19 cellular contexts compared by ENCODE assay signal in the genomic region with DNA sequence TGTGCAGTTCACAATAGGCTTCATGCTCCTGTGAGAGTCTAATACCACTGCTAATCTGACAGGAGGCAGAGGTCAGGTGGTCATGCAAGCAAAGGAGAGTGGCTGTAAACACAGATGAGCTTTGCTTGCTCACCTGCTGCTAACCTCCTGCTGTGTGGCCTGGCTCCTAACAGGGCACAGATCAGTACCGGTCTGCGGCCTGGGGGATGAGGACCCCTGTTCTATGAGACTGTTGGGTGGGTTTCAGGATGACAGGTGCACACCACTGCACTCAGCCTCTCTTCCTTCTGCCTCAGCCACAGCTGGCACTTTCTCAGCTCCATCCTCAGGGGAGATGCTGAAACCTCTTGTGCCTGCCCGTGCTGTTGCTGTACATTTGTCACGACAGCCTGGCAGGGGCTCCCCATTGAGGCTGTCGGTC. TPM values are rescaled to one million over a fixed set of nuclear protein-coding genes. Genes with fewer than 3 reads are reported as not detected.
DNase-seq lines count a peak whose midpoint lies in the region; ATAC-seq, FAIRE-seq and TF ChIP-seq lines count a peak whose summit lies in the region.
"Had no signal": no experiment of that assay in that cellular context is flagged by ENCODE, and none has a peak within 500 bp of the region (broad histone marks: within the 10 kb centered on the region; RNA-seq: fewer than 3 reads in every experiment).

No MANE protein-coding gene starts in this region.

- peaks cover 2% of the 10 kb centered on the region; the same call in 1 of the 3 replicates for H3K9me3 ChIP-seq in GM12878 (replicated peaks; ENCODE audit: control insufficient read depth, insufficient read depth, low read length)
- H3K9me3 ChIP-seq in Peyer's patch, result no peaks in the 10 kb centered on the region
- H3K9me3 ChIP-seq in PC-3 (ENCODE audit: low read length), result no peaks in the 10 kb centered on the region
- H3K9me3 ChIP-seq: MG63, mucosa of descending colon had no signal

- BruUV-seq in GM12878 (replicated peaks; lab: Mats Ljungman, UMichigan) (no TSS peak), PC-3 (replicated peaks; lab: Mats Ljungman, UMichigan) (no TSS peak)

- in situ Hi-C loops in G401 (cut with HindIII; ENCODE audit: low sequenced_read_pairs), result no loop called here
- in situ Hi-C loops in GM12878 (cut with MboI), result no loop called here

- DNase-seq in G401 (ENCODE audit: low spot score), result peak; percentile 78
- DNase-seq in NCI-H146 treated with DMSO at 0.1 percent for 48 hours (lab: John Stamatoyannopoulos, UW; ENCODE audit: unreplicated experiment), result peak; percentile 57
- DNase-seq in GM12878 (ENCODE audit: low read depth, low spot score), result peak; percentile 70
- DNase-seq in Peyer's patch, result no peak
- DNase-seq in NCI-H1048 (lab: John Stamatoyannopoulos, UW), result no peak
- no peak for DNase-seq in PC-3
- DNase-seq in midbrain (lab: John Stamatoyannopoulos, UW), result no peak
- DNase-seq: activated CD4-positive, CD25-positive, alpha-beta regulatory T cell treated with anti-CD3 and anti-CD28 coated beads, Interleukin-2, amount 50 U/mL, for 72 hours; activated CD8-positive, alpha-beta memory T cell treated with anti-CD3 and anti-CD28 coated beads, Interleukin-2, amount 50 U/mL, for 48 hours; DMS79; effector CD8-positive, alpha-beta T cell; left colon; MG63; mucosa of descending colon; stimulated activated CD4-positive, alpha-beta T cell treated with anti-CD3 and anti-CD28 coated beads, Interleukin-2, amount 100 ng/mL, for 48 hours; T-helper 17 cell had no signal

- H4K20me1 ChIP-seq in GM12878 (ENCODE audit: control insufficient read depth, insufficient read depth) (no peaks in the 10 kb centered on the region), PC-3 (ENCODE audit: low read length) (no peaks in the 10 kb centered on the region)

- RAD21 ChIA-PET in GM12878 (lab: Charles Lee; ENCODE audit: unreplicated experiment), result interaction anchor here (0.8 to 1.6 kb wide), 5 partner anchors 15 to 41 kb away, joined by 3 to 7 read pairs (median 4); a partner anchor contains a TSS

- H3K4me2 ChIP-seq in GM12878 (ENCODE audit: control insufficient read depth, insufficient read depth) (peak overlapping the region; percentile 63), PC-3 (ENCODE audit: low read length) (no peak overlapping the region)

- H3K27me3 ChIP-seq in GM12878 (replicated peaks in 1 of 2; ENCODE audit: control insufficient read depth in 2 of 2, insufficient read depth in 2 of 2, low read length in 1 of 2) (no peaks in the 10 kb centered on the region), Peyer's patch (no peaks in the 10 kb centered on the region), PC-3 (ENCODE audit: low read length) (peaks cover 26% of the 10 kb centered on the region)

- H3K4me1 ChIP-seq in GM12878 (ENCODE audit: control insufficient read depth, insufficient read depth, low read length), result peaks cover 16% of the 10 kb centered on the region
- H3K4me1 ChIP-seq in Peyer's patch, result no peaks in the 10 kb centered on the region
- H3K4me1 ChIP-seq in PC-3 (ENCODE audit: insufficient read depth, low read length), result no peaks in the 10 kb centered on the region

- no peaks in the 10 kb centered on the region for H3K9me2 ChIP-seq in PC-3 (replicated peaks; ENCODE audit: low read length)

- TF ChIP-seq CTCF in GM12878 (IDR thresholded peaks at IDR 0.05 in 2 of 3, conservative IDR thresholded peaks at IDR 0.05 in 1 of 3; ENCODE audit: control insufficient read depth in 2 of 3, extremely low read depth in 1 of 3, insufficient read depth in 1 of 3, low read depth in 3 of 3, low read length in 3 of 3) (no peak), Peyer's patch (IDR thresholded peaks at IDR 0.05) (no peak), PC-3 (conservative IDR thresholded peaks at IDR 0.05; ENCODE audit: low read depth, low read length) (no peak)

- 1% methylated on average over 5 of the region's 5 CpGs for WGBS in GM12878 (ENCODE audit: insufficient coverage, insufficient replicate concordance, low lambda C conversion rate, missing lambda C conversion rate)

- intact Hi-C loops in GM12878 (cut with micrococcal nuclease; ENCODE audit: unreplicated experiment), result no loop called here
- intact Hi-C loops in PC-3 (cut with micrococcal nuclease), result no loop called here

- no peak for TF ChIP-seq EP300 in GM12878 (IDR thresholded peaks at IDR 0.05; ENCODE audit: borderline replicate concordance in 1 of 2, control insufficient read depth in 1 of 2, low read depth in 2 of 2, low read length in 2 of 2)

- no peaks in the 10 kb centered on the region for H3F3A ChIP-seq in PC-3 (ENCODE audit: low read length, unreplicated experiment)

- SMC1A ChIA-PET in GM12878 (lab: Charles Lee; ENCODE audit: uncharacterized antibody, unreplicated experiment), result interaction anchor here (0.6 to 1.5 kb wide), 7 partner anchors 11 to 724 kb away, joined by 3 to 5 read pairs (median 4); no protein-coding TSS in a partner anchor

- ATAC-seq in GM21423 (IDR thresholded peaks at IDR 0.05; ENCODE audit: unreplicated experiment), result peak; percentile 62
- ATAC-seq in GM12878, result peak; percentile 77
- no peak for ATAC-seq in PC-3
- ATAC-seq: left colon, mucosa of descending colon, T-helper 17 cell had no signal

- H3K36me3 ChIP-seq in GM12878 (ENCODE audit: control insufficient read depth in 2 of 2, insufficient read depth in 2 of 2, low read length in 1 of 2) (no peaks in the 10 kb centered on the region), Peyer's patch (no peaks in the 10 kb centered on the region), PC-3 (ENCODE audit: low read depth, low read length) (no peaks in the 10 kb centered on the region)
- H3K36me3 ChIP-seq: MG63 had no signal

- no peak overlapping the region for H3K4me3 ChIP-seq in GM12878
- no peak overlapping the region for H3K4me3 ChIP-seq in Peyer's patch
- H3K4me3 ChIP-seq in PC-3 (ENCODE audit: low read length), result no peak overlapping the region
- H3K4me3 ChIP-seq: MG63, mucosa of descending colon had no signal

- CTCF ChIA-PET in GM12878 (lab: Yijun Ruan, JAX), result interaction anchor here (0.6 to 4.6 kb wide), 4 partner anchors 23 to 815 kb away, joined by 3 to 17 read pairs (median 5); a partner anchor contains a TSS
- CTCF ChIA-PET in PC-3 (lab: Charles Lee), result no interaction called here

- H3K9ac ChIP-seq in GM12878 (ENCODE audit: control insufficient read depth, insufficient read depth, low read length) (no peak overlapping the region), PC-3 (ENCODE audit: low read length) (no peak overlapping the region)

- no peaks in the 10 kb centered on the region for H3K79me2 ChIP-seq in GM12878 (ENCODE audit: control insufficient read depth, insufficient read depth, low read length)
- H3K79me2 ChIP-seq in PC-3 (ENCODE audit: low read length), result no peaks in the 10 kb centered on the region

- TF ChIP-seq RAD21 in GM12878 (IDR thresholded peaks at IDR 0.05; ENCODE audit: insufficient read depth, low read depth, low read length), result no peak

- POLR2A ChIA-PET in GM12878 (lab: Charles Lee), result interaction anchor here (1.2 to 1.4 kb wide), 2 partner anchors 9 to 14 kb away, joined by 4 to 6 read pairs; no protein-coding TSS in a partner anchor
- POLR2A ChIA-PET in PC-3 (lab: Charles Lee; ENCODE audit: unreplicated experiment), result interaction anchor here (0.7 kb wide), 1 partner anchor 94 kb away, joined by 4 read pairs; no protein-coding TSS in a partner anchor

- H3K27ac ChIP-seq in GM12878 (ENCODE audit: control insufficient read depth, insufficient read depth) (0 out of 2 replicates have a peak overlapping the region, but pooled peaks have one; percentile 9), Peyer's patch (no peak overlapping the region), PC-3 (ENCODE audit: low read length) (no peak overlapping the region)
- H3K27ac ChIP-seq: RWPE1 had no signal

- no peak for TF ChIP-seq POLR2A in GM12878 (IDR thresholded peaks at IDR 0.05; ENCODE audit: low read depth, low read length)
- no peak for TF ChIP-seq POLR2A in Peyer's patch (IDR thresholded peaks at IDR 0.05)

- no peak for FAIRE-seq in GM12878 (lab: Jason Lieb, UNC)

- peak overlapping the region; percentile 61 for H2AFZ ChIP-seq in GM12878 (ENCODE audit: control insufficient read depth, low read depth, low read length)
- no peak overlapping the region for H2AFZ ChIP-seq in PC-3 (ENCODE audit: low read length)

RNA-seq across cellular contexts. Expression of a gene that starts 9.7 kb away (rescaled TPM):
- total RNA-seq in G401 (2014; rRNA removed; shearing (Covaris generic)), result not detected in 2 replicates
- not detected in 2 replicates for total RNA-seq in GM12878 (2013; cell fraction: nucleolus; rRNA removed)
- total RNA-seq in GM12878 (2014; rRNA removed) (not detected in 2 replicates), GM12878 (2014; rRNA removed; fragmentation: Illumina TruSeq; extraction: Trizol) (not detected in 2 replicates), GM12878 (2021) (not detected in 2 replicates), Peyer's patch (1 to 10 TPM in 1 of 4 donors, not detected in 3; 1.1 TPM), PC-3 (2014; rRNA removed) (not detected in 2 replicates)
- polyA plus RNA-seq in GM12878 (2011; ENCODE audit: low read depth), result not detected
- polyA plus RNA-seq in GM12878 (2011; rRNA removed) (not detected in 2 replicates), GM12878 (2014; fragmentation: Illumina TruSeq; extraction: Trizol) (0.04 TPM in 1 of 2 replicates, not detected in the other), GM12878 (2014; fragmentation: Nextera tagmentation; extraction: Ambion mirVana) (not detected), GM12878 (2014; rRNA removed) (not detected in 2 replicates), GM12878 (2016; fragmentation: Nextera tagmentation; extraction: Ambion mirVana) (not detected)
- 0.05 and 0.09 TPM in 2 replicates for polyA plus RNA-seq in GM12878 (2011; cell fraction: cytosol; rRNA removed)
- polyA plus RNA-seq in GM12878 (2011; cell fraction: nucleus; rRNA removed), result not detected in 2 replicates
- polyA plus RNA-seq in GM12878 (2012), result not detected in 2 replicates
- polyA minus RNA-seq in GM12878 (2011; rRNA and poly(A)+ RNA removed), result not detected in 2 replicates
- not detected in 2 replicates for polyA minus RNA-seq in GM12878 (2011; cell fraction: cytosol; rRNA and poly(A)+ RNA removed)
- polyA minus RNA-seq in GM12878 (2011; cell fraction: nucleus; rRNA and poly(A)+ RNA removed), result not detected in 2 replicates
- total RNA-seq: NCI-H460, T-helper 17 cell had no signal

RNA-seq across cellular contexts. Expression of a gene that starts 20.3 kb away (rescaled TPM):
- total RNA-seq in G401 (2014; rRNA removed; shearing (Covaris generic)), result not detected in 2 replicates
- 564 and 607 TPM in 2 replicates for total RNA-seq in GM12878 (2013; cell fraction: nucleolus; rRNA removed)
- total RNA-seq in GM12878 (2014; rRNA removed) (351 and 365 TPM in 2 replicates), GM12878 (2014; rRNA removed; fragmentation: Illumina TruSeq; extraction: Trizol) (218 and 223 TPM in 2 replicates), GM12878 (2021) (359 and 362 TPM in 2 replicates), Peyer's patch (10 to 100 TPM in 1 of 4 donors, 1 to 10 TPM in 1, not detected in 2; 2.0 to 10.7 TPM), PC-3 (2014; rRNA removed) (not detected in 2 replicates)
- 318 TPM for polyA plus RNA-seq in GM12878 (2011; ENCODE audit: low read depth)
- polyA plus RNA-seq in GM12878 (2011; rRNA removed) (170 and 363 TPM in 2 replicates), GM12878 (2014; fragmentation: Illumina TruSeq; extraction: Trizol) (155 and 247 TPM in 2 replicates), GM12878 (2014; fragmentation: Nextera tagmentation; extraction: Ambion mirVana) (10 to 100 TPM; 44.0 to 53.3 TPM), GM12878 (2014; rRNA removed) (424 and 451 TPM in 2 replicates), GM12878 (2016; fragmentation: Nextera tagmentation; extraction: Ambion mirVana) (100 to 1,000 TPM; 214 to 235 TPM)
- 431 and 568 TPM in 2 replicates for polyA plus RNA-seq in GM12878 (2011; cell fraction: cytosol; rRNA removed)
- 453 and 458 TPM in 2 replicates for polyA plus RNA-seq in GM12878 (2011; cell fraction: nucleus; rRNA removed)
- 547 and 639 TPM in 2 replicates for polyA plus RNA-seq in GM12878 (2012)
- 176 and 326 TPM in 2 replicates for polyA minus RNA-seq in GM12878 (2011; rRNA and poly(A)+ RNA removed)
- 118 and 125 TPM in 2 replicates for polyA minus RNA-seq in GM12878 (2011; cell fraction: cytosol; rRNA and poly(A)+ RNA removed)
- 98.0 and 111 TPM in 2 replicates for polyA minus RNA-seq in GM12878 (2011; cell fraction: nucleus; rRNA and poly(A)+ RNA removed)
- total RNA-seq: NCI-H460 had no signal

RNA-seq across cellular contexts. Expression of a gene that starts 25.1 kb away (rescaled TPM):
- not detected in 2 replicates for total RNA-seq in G401 (2014; rRNA removed; shearing (Covaris generic))
- not detected in 2 replicates for total RNA-seq in GM12878 (2013; cell fraction: nucleolus; rRNA removed)
- 0.05 and 0.11 TPM in 2 replicates for total RNA-seq in GM12878 (2014; rRNA removed)
- 0.05 TPM in 1 of 2 replicates, not detected in the other for total RNA-seq in GM12878 (2014; rRNA removed; fragmentation: Illumina TruSeq; extraction: Trizol)
- 0.16 and 0.21 TPM in 2 replicates for total RNA-seq in GM12878 (2021)
- not detected for polyA plus RNA-seq in GM12878 (2011; ENCODE audit: low read depth)
- polyA plus RNA-seq in GM12878 (2011; rRNA removed), result not detected in 2 replicates
- polyA plus RNA-seq in GM12878 (2011; cell fraction: cytosol; rRNA removed), result not detected in 2 replicates
- not detected in 2 replicates for polyA plus RNA-seq in GM12878 (2011; cell fraction: nucleus; rRNA removed)
- 0.08 TPM in 1 of 2 replicates, not detected in the other for polyA plus RNA-seq in GM12878 (2012)
- polyA plus RNA-seq in GM12878 (2014; fragmentation: Illumina TruSeq; extraction: Trizol), result 0.06 and 0.12 TPM in 2 replicates
- polyA plus RNA-seq in GM12878 (2014; fragmentation: Nextera tagmentation; extraction: Ambion mirVana), result under 1 TPM; 0.04 to 0.10 TPM
- 0.04 and 0.05 TPM in 2 replicates for polyA plus RNA-seq in GM12878 (2014; rRNA removed)
- polyA plus RNA-seq in GM12878 (2016; fragmentation: Nextera tagmentation; extraction: Ambion mirVana), result under 1 TPM in 1 of 2 experiments, not detected in 1; 0.08 TPM
- not detected in 2 replicates for polyA minus RNA-seq in GM12878 (2011; rRNA and poly(A)+ RNA removed)
- polyA minus RNA-seq in GM12878 (2011; cell fraction: cytosol; rRNA and poly(A)+ RNA removed), result not detected in 2 replicates
- not detected in 2 replicates for polyA minus RNA-seq in GM12878 (2011; cell fraction: nucleus; rRNA and poly(A)+ RNA removed)
- 10 to 100 TPM in 1 of 4 donors, 1 to 10 TPM in 3; 1.6 to 31.4 (median 5.2) TPM for total RNA-seq in Peyer's patch
- total RNA-seq in PC-3 (2014; rRNA removed), result not detected in 2 replicates
- total RNA-seq: NCI-H460, T-helper 17 cell had no signal

RNA-seq across cellular contexts. Expression of a gene that starts 40.8 kb away (rescaled TPM):
- not detected in 2 replicates for total RNA-seq in G401 (2014; rRNA removed; shearing (Covaris generic))
- not detected in 2 replicates for total RNA-seq in GM12878 (2013; cell fraction: nucleolus; rRNA removed)
- total RNA-seq in GM12878 (2014; rRNA removed) (0.11 and 0.44 TPM in 2 replicates), GM12878 (2014; rRNA removed; fragmentation: Illumina TruSeq; extraction: Trizol) (0.18 and 0.32 TPM in 2 replicates), GM12878 (2021) (0.16 and 0.31 TPM in 2 replicates), Peyer's patch (not detected), PC-3 (2014; rRNA removed) (not detected in 2 replicates)
- 0.16 TPM for polyA plus RNA-seq in GM12878 (2011; ENCODE audit: low read depth)
- polyA plus RNA-seq in GM12878 (2011; rRNA removed) (not detected in 2 replicates), GM12878 (2014; fragmentation: Illumina TruSeq; extraction: Trizol) (0.12 and 0.17 TPM in 2 replicates), GM12878 (2014; fragmentation: Nextera tagmentation; extraction: Ambion mirVana) (under 1 TPM; 0.38 to 0.42 TPM), GM12878 (2014; rRNA removed) (0.37 and 0.60 TPM in 2 replicates), GM12878 (2016; fragmentation: Nextera tagmentation; extraction: Ambion mirVana) (under 1 TPM; 0.23 to 0.25 TPM)
- polyA plus RNA-seq in GM12878 (2011; cell fraction: cytosol; rRNA removed), result not detected in 2 replicates
- 0.21 and 0.28 TPM in 2 replicates for polyA plus RNA-seq in GM12878 (2011; cell fraction: nucleus; rRNA removed)
- polyA plus RNA-seq in GM12878 (2012), result 0.12 and 0.20 TPM in 2 replicates
- not detected in 2 replicates for polyA minus RNA-seq in GM12878 (2011; rRNA and poly(A)+ RNA removed)
- polyA minus RNA-seq in GM12878 (2011; cell fraction: cytosol; rRNA and poly(A)+ RNA removed), result not detected in 2 replicates
- not detected in 2 replicates for polyA minus RNA-seq in GM12878 (2011; cell fraction: nucleus; rRNA and poly(A)+ RNA removed)
- total RNA-seq: left colon, mucosa of descending colon had no signal

RNA-seq across cellular contexts. Expression of a gene that starts 41.6 kb away (rescaled TPM):
- 131 and 153 TPM in 2 replicates for total RNA-seq in G401 (2014; rRNA removed; shearing (Covaris generic))
- 23.6 and 30.6 TPM in 2 replicates for total RNA-seq in GM12878 (2013; cell fraction: nucleolus; rRNA removed)
- total RNA-seq in GM12878 (2014; rRNA removed) (139 and 157 TPM in 2 replicates), GM12878 (2014; rRNA removed; fragmentation: Illumina TruSeq; extraction: Trizol) (35.6 and 49.6 TPM in 2 replicates), GM12878 (2021) (168 and 181 TPM in 2 replicates), Peyer's patch (10 to 100 TPM; 18.2 to 55.8 (median 54.0) TPM), PC-3 (2014; rRNA removed) (317 and 376 TPM in 2 replicates)
- polyA plus RNA-seq in GM12878 (2011; ENCODE audit: low read depth), result 30.0 TPM
- polyA plus RNA-seq in GM12878 (2011; rRNA removed) (20.7 and 58.1 TPM in 2 replicates), GM12878 (2014; fragmentation: Illumina TruSeq; extraction: Trizol) (0.78 and 7.1 TPM in 2 replicates), GM12878 (2014; fragmentation: Nextera tagmentation; extraction: Ambion mirVana) (10 to 100 TPM in 1 of 2 experiments, 1 to 10 TPM in 1; 4.2 to 22.5 TPM), GM12878 (2014; rRNA removed) (120 and 182 TPM in 2 replicates), GM12878 (2016; fragmentation: Nextera tagmentation; extraction: Ambion mirVana) (100 to 1,000 TPM; 197 to 210 TPM)
- polyA plus RNA-seq in GM12878 (2011; cell fraction: cytosol; rRNA removed), result 26.7 and 76.7 TPM in 2 replicates
- 40.0 and 59.6 TPM in 2 replicates for polyA plus RNA-seq in GM12878 (2011; cell fraction: nucleus; rRNA removed)
- polyA plus RNA-seq in GM12878 (2012), result 129 and 198 TPM in 2 replicates
- 60.6 and 61.7 TPM in 2 replicates for polyA minus RNA-seq in GM12878 (2011; rRNA and poly(A)+ RNA removed)
- 34.7 and 43.8 TPM in 2 replicates for polyA minus RNA-seq in GM12878 (2011; cell fraction: cytosol; rRNA and poly(A)+ RNA removed)
- 5.2 and 20.9 TPM in 2 replicates for polyA minus RNA-seq in GM12878 (2011; cell fraction: nucleus; rRNA and poly(A)+ RNA removed)

Comparison
In these comparisons a context has a peak if more than half of its experiments do, and no peak if none do; other contexts are left out.
1. DNase-seq: peak in G401 (single experiment), NCI-H146 treated with DMSO at 0.1 percent for 48 hours (single experiment) and GM12878 (single experiment); none in Peyer's patch (0 of 3), NCI-H1048 (single experiment), PC-3 (single experiment) and midbrain (single experiment).
2. RNA of a gene that starts 20.3 kb away (total RNA-seq): 218 to 607 TPM in GM12878; 2.0 to 10.7 TPM in Peyer's patch, not detected in G401 and not detected in PC-3; every median in the first group is over 10 times any median in the second.